Comparison of ENCODE assay signal across 8 cellular contexts in the genomic region with DNA sequence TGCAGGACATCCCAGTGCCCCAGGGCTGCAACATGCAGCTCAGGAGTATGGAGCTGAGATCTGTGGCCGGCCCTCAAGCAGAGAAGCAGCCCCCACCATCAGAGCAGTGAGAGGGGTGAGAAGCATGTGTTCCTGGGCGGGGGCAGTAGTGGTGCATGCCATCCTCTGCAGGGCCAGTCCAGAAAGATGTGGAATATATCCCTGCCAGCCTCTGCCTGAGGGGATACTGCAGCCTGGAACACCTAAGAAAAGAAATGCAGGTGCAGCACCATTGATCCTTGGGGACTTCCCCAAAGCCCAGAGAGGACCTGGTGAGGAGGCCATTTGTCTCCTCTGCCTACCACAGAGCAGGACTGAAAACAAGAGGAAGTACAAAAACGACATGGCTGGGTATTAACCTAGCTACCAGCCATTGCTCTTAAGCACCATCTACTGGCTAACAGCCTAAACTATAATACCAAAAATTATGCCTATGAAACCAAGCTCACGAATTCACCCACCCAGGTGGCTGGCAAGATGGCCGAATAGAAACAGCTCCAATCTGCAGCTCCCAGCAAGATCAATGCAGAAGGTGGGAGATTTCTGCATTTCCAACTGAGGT.
DNase-seq lines count a peak whose midpoint lies in the region; ATAC-seq and TF ChIP-seq lines count a peak whose summit lies in the region.

No MANE protein-coding gene starts in this region.

- no peaks in the 10 kb centered on the region for H3K79me2 ChIP-seq in neural progenitor cell (ENCODE audit: low read depth)

- POLR2A ChIA-PET in MCF 10A (lab: Yijun Ruan, JAX) = interaction anchor here (1.3 kb wide), 1 partner anchor 31 kb away, joined by 4 read pairs; no protein-coding TSS in a partner anchor

- BruUV-seq in MCF 10A (replicated peaks; lab: Mats Ljungman, UMichigan) = no TSS peak

- no peak overlapping the region for H3K9ac ChIP-seq in neural progenitor cell

- H3K4me2 ChIP-seq in neural progenitor cell = no peak overlapping the region

- H3K27ac ChIP-seq in breast epithelium (no peak overlapping the region), neural progenitor cell (no peak overlapping the region), spleen (no peak overlapping the region)

- H3K4me1 Mint-ChIP-seq in MCF 10A (ENCODE audit: insufficient read depth, unreplicated experiment) = no peaks in the 10 kb centered on the region
- no peaks in the 10 kb centered on the region for H3K4me1 Mint-ChIP-seq in brain
- no peaks in the 10 kb centered on the region for H3K4me1 Mint-ChIP-seq in neural progenitor cell

- WGBS in spleen, 5 donors = 41 to 56% (median 50%) methylated on average over 4 to 5 of the region's 5 CpGs

- H3K9me3 Mint-ChIP-seq in MCF 10A (ENCODE audit: unreplicated experiment) (no peaks in the 10 kb centered on the region), brain (peaks cover 8 to 25% (median 17%) of the 10 kb centered on the region in 5 experiments), neural progenitor cell (peaks cover 7% of the 10 kb centered on the region)

- H3K36me3 Mint-ChIP-seq in MCF 10A (ENCODE audit: insufficient read depth, unreplicated experiment) = peaks cover 6% of the 10 kb centered on the region
- peaks cover 14% of the 10 kb centered on the region for H3K36me3 Mint-ChIP-seq in brain
- no peaks in the 10 kb centered on the region for H3K36me3 Mint-ChIP-seq in neural progenitor cell

- CTCF ChIA-PET in MCF 10A (lab: Yijun Ruan, JAX) = interaction anchor here (0.6 to 7.3 kb wide), 26 partner anchors 11 to 589 kb away, joined by 3 to 90 read pairs (median 4); no protein-coding TSS in a partner anchor

- H4K20me1 ChIP-seq in neural progenitor cell (ENCODE audit: low read depth) = no peaks in the 10 kb centered on the region

- peak; percentile 28 for DNase-seq in MCF 10A (ENCODE audit: unreplicated experiment)
- no peak for DNase-seq in breast epithelium (ENCODE audit: low spot score in 2 of 2)
- DNase-seq in NCI-H146 (lab: John Stamatoyannopoulos, UW) = peak; percentile 58
- DNase-seq in neural progenitor cell (ENCODE audit: low spot score) = no peak
- DNase-seq in spleen = no peak
- no peak for DNase-seq in activated effector memory CD4-positive, alpha-beta T cell treated with Interleukin-2 at 50 U/mL for 16 hours

- H3K9me3 ChIP-seq in breast epithelium (peaks cover 0 to 9% of the 10 kb centered on the region in 2 donors), neural progenitor cell (ENCODE audit: low read depth) (no peaks in the 10 kb centered on the region), spleen (peaks cover 0 to 38% (median 15%) of the 10 kb centered on the region in 8 donors)

- TF ChIP-seq POLR2A in breast epithelium (IDR thresholded peaks at IDR 0.05) (no peak), spleen (IDR thresholded peaks at IDR 0.05) (no peak)

- H3K4me3 ChIP-seq in breast epithelium (no peak overlapping the region), neural progenitor cell (no peak overlapping the region), spleen (no peak overlapping the region)

- H3K27me3 Mint-ChIP-seq in MCF 10A (ENCODE audit: insufficient read depth, unreplicated experiment) (no peaks in the 10 kb centered on the region), brain (no peaks in the 10 kb centered on the region), neural progenitor cell (ENCODE audit: insufficient read depth, low read depth) (peaks cover 5% of the 10 kb centered on the region)

- TF ChIP-seq CTCF in MCF 10A (IDR thresholded peaks at IDR 0.05; ENCODE audit: unreplicated experiment) = peak; percentile 32
- no peak for TF ChIP-seq CTCF in breast epithelium (IDR thresholded peaks at IDR 0.05)
- peak; percentile 47 to 67 for TF ChIP-seq CTCF in brain (conservative IDR thresholded peaks at IDR 0.05)
- peak; percentile 35 for TF ChIP-seq CTCF in neural progenitor cell (IDR thresholded peaks at IDR 0.05)
- peak in 4 of 11 experiments; percentile 8 to 39 (median 22) for TF ChIP-seq CTCF in spleen (IDR thresholded peaks at IDR 0.05 in 8 of 11, conservative IDR thresholded peaks at IDR 0.05 in 3 of 11)

- ATAC-seq in GM19452 (IDR thresholded peaks at IDR 0.05; ENCODE audit: unreplicated experiment) = no peak

- H3K27me3 ChIP-seq in breast epithelium (no peaks in the 10 kb centered on the region), neural progenitor cell (no peaks in the 10 kb centered on the region), spleen (replicated peaks in 1 of 7) (no peaks in the 10 kb centered on the region)

- no peak overlapping the region for H3K4me3 Mint-ChIP-seq in MCF 10A (ENCODE audit: unreplicated experiment)
- H3K4me3 Mint-ChIP-seq in brain = no peak overlapping the region
- no peak overlapping the region for H3K4me3 Mint-ChIP-seq in neural progenitor cell

- H3K4me1 ChIP-seq in breast epithelium (no peaks in the 10 kb centered on the region), neural progenitor cell (no peaks in the 10 kb centered on the region), spleen (no peaks in the 10 kb centered on the region)

- intact Hi-C loops in MCF 10A (cut with micrococcal nuclease) = loop anchor here (1.0 kb wide), 2 partner anchors 228 to 567 kb away; no protein-coding TSS in a partner anchor
- intact Hi-C loops in breast epithelium (cut with DNase I; ENCODE audit: low total_unique reads) = loop anchor here (5.0 kb wide), 1 partner anchor 1540 kb away; no protein-coding TSS in a partner anchor
- intact Hi-C loops in spleen (cut with DNase I; ENCODE audit: low total_unique reads) = loop anchor here (10.0 kb wide), 1 partner anchor 122 kb away; no protein-coding TSS in a partner anchor

- H3K36me3 ChIP-seq in breast epithelium (no peaks in the 10 kb centered on the region), neural progenitor cell (no peaks in the 10 kb centered on the region), spleen (no peaks in the 10 kb centered on the region)

- H2AFZ ChIP-seq in neural progenitor cell (replicated peaks) = no peak overlapping the region

- H3K27ac Mint-ChIP-seq in MCF 10A (ENCODE audit: low read depth, unreplicated experiment) (no peak overlapping the region), brain (no peak overlapping the region), neural progenitor cell (no peak overlapping the region)

- H3F3A ChIP-seq in neural progenitor cell (ENCODE audit: low read depth) = no peaks in the 10 kb centered on the region

Comparison
In these comparisons a context has a peak if more than half of its experiments do, and no peak if none do; other contexts are left out.
1. DNase-seq: peak in MCF 10A (single experiment) and NCI-H146 (single experiment); none in breast epithelium (0 of 2), neural progenitor cell (single experiment), spleen (single experiment) and activated effector memory CD4-positive, alpha-beta T cell treated with Interleukin-2 at 50 U/mL for 16 hours (single experiment).
2. CTCF ChIP-seq: peak in MCF 10A (single experiment), brain (2 of 2) and neural progenitor cell (single experiment); none in breast epithelium (0 of 3).